ENCODE assay signal across 1 cellular context in the genomic region with DNA sequence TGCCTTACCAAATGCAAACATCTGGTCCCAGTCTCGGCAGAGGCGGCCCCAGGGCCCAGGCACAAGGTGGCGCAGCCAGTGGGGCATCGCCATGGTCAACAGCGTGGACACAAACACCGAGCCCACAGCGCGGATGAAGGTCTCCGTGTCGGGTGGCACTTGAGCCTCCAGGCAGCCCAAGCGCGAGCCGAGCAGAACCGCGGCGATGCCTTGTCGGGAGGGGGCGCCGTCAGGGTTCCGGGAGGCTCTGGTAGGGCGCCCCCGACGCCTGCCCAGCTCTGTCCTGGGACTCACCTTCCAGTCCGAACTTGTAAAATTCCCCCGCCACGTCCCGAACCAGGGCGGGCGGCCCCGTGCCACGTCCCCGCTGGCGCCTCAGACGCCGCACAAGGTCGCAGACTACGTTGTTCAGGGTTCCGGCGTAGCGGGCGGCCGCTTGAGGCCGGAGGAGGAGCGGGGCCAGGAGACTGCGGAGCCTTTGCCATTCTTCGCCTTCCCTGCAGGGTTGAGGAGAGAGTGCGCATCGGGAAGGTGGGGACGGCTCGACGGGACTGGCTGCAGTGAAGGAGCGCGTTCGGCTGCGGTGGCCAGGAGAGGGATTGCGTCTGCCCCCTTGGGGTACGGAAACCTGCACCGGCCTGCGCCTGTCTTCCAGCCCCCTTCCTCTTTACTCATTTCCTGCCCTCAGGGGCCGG.
A peak's percentile ranks its signal among the peaks of the same experiment; 100 is the strongest.
TF ChIP-seq lines count a peak whose summit lies in the region.

No MANE protein-coding gene starts in this region.

TF ChIP-seq in Ishikawa, 13 proteins besides CTCF, POLR2A, EP300 and RAD21:
- TF ChIP-seq ZBTB7A (IDR thresholded peaks at IDR 0.05; ENCODE audit: low read depth) = peak; percentile 61; the same call in 1 of the 2 replicates
- TF ChIP-seq NFIC (IDR thresholded peaks at IDR 0.05) = no peak
